Comparison of ENCODE assay signal across 31 cellular contexts in genomic region chr22:36257308-36257707, GRCh38. TPM values are rescaled to one million over a fixed set of nuclear protein-coding genes. Genes with fewer than 3 reads are reported as not detected.
DNase-seq lines count a peak whose midpoint lies in the region; ATAC-seq and TF ChIP-seq lines count a peak whose summit lies in the region.
"Had no signal": no experiment of that assay in that cellular context is flagged by ENCODE, and none has a peak within 500 bp of the region (broad histone marks: within the 10 kb centered on the region; RNA-seq: fewer than 3 reads in every experiment).

No MANE protein-coding gene starts in this region.

- H3K36me3 ChIP-seq in left ventricle myocardium inferior, result peaks cover 9% of the 10 kb centered on the region
- H3K36me3 ChIP-seq in heart left ventricle, result peaks cover 0 to 64% (median 20%) of the 10 kb centered on the region in 9 donors
- peaks cover 0 to 38% (median 14%) of the 10 kb centered on the region in 4 donors for H3K36me3 ChIP-seq in upper lobe of left lung
- H3K36me3 ChIP-seq: BLaER1 treated with 17β-estradiol and CSF1 and Interleukin-3, amounts not matched to agents 10 nM and 100 nM; brain microvascular endothelial cell had no signal

- TF ChIP-seq POLR2A in heart left ventricle (IDR thresholded peaks at IDR 0.05) (no peak), upper lobe of left lung (IDR thresholded peaks at IDR 0.05) (no peak)

- 75 to 90% (median 82%) methylated on average over 3 to 8 of the region's 8 CpGs for WGBS in heart left ventricle, 4 donors
- 83 to 89% methylated on average over 3 to 5 of the region's 8 CpGs for WGBS in upper lobe of left lung, 2 donors

- no peaks in the 10 kb centered on the region for H3K27me3 Mint-ChIP-seq in T-helper 1 cell treated with Interleukin-12 subunit alpha and Interleukin-12 subunit beta and Interleukin-4 antibody, amounts not matched to agents 30 μg/mL and 1 μg/mL, for 36 hours (ENCODE audit: low read depth)
- no peaks in the 10 kb centered on the region for H3K27me3 Mint-ChIP-seq in effector memory CD8-positive, alpha-beta T cell
- H3K27me3 Mint-ChIP-seq: activated naive CD4-positive, alpha-beta T cell treated with anti-CD3 and anti-CD28 coated beads, Interleukin-2, amount 10 ng/mL, durations not matched to agents 7 days and 5 days; T-cell had no signal

- intact Hi-C loops in left ventricle myocardium inferior (cut with micrococcal nuclease) (no loop called here), heart left ventricle (cut with DNase I) (no loop called here)

- ATAC-seq in heart left ventricle (no peak), upper lobe of left lung (ENCODE audit: low FRiP score in 2 of 2) (no peak), GM21619 (IDR thresholded peaks at IDR 0.05; ENCODE audit: unreplicated experiment) (no peak)
- no peak for ATAC-seq in effector memory CD8-positive, alpha-beta T cell (replicated peaks)
- ATAC-seq: K562, mucosa of descending colon, T-cell had no signal

- H3K27me3 ChIP-seq in left ventricle myocardium inferior (ENCODE audit: low read depth) (no peaks in the 10 kb centered on the region), heart left ventricle (no peaks in the 10 kb centered on the region), upper lobe of left lung (no peaks in the 10 kb centered on the region)
- H3K27me3 ChIP-seq: BLaER1 treated with 17β-estradiol and CSF1 and Interleukin-3, amounts not matched to agents 10 nM and 100 nM; brain microvascular endothelial cell; testis had no signal

- TF ChIP-seq EP300 in upper lobe of left lung (IDR thresholded peaks at IDR 0.05), result no peak

- H3K4me1 Mint-ChIP-seq in T-helper 1 cell treated with Interleukin-12 subunit alpha and Interleukin-12 subunit beta and Interleukin-4 antibody, amounts not matched to agents 30 μg/mL and 1 μg/mL, for 36 hours (ENCODE audit: low read depth), result peaks cover 66% of the 10 kb centered on the region
- peaks cover 63 to 69% of the 10 kb centered on the region in 2 donors for H3K4me1 Mint-ChIP-seq in effector memory CD8-positive, alpha-beta T cell (ENCODE audit: low read depth in 2 of 2)

- H3K27ac Mint-ChIP-seq in T-helper 1 cell treated with Interleukin-12 subunit alpha and Interleukin-12 subunit beta and Interleukin-4 antibody, amounts not matched to agents 30 μg/mL and 1 μg/mL, for 36 hours, result peak overlapping the region; percentile 32
- peak overlapping the region; percentile 82 to 83 for H3K27ac Mint-ChIP-seq in effector memory CD8-positive, alpha-beta T cell
- H3K27ac Mint-ChIP-seq: nephron progenitor cell had no signal

- no peak for TF ChIP-seq CTCF in left ventricle myocardium inferior (IDR thresholded peaks at IDR 0.05; ENCODE audit: borderline replicate concordance)
- TF ChIP-seq CTCF in heart left ventricle (IDR thresholded peaks at IDR 0.05), result no peak
- TF ChIP-seq CTCF in upper lobe of left lung (IDR thresholded peaks at IDR 0.05), result no peak

- H3K4me3 ChIP-seq in left ventricle myocardium inferior, result no peak overlapping the region
- no peak overlapping the region for H3K4me3 ChIP-seq in heart left ventricle
- H3K4me3 ChIP-seq in upper lobe of left lung, result no peak overlapping the region
- H3K4me3 ChIP-seq: BLaER1 treated with 17β-estradiol and CSF1 and Interleukin-3, amounts not matched to agents 10 nM and 100 nM; GM23248; K562; mucosa of descending colon; testis had no signal

- H3K4me3 Mint-ChIP-seq in T-helper 1 cell treated with Interleukin-12 subunit alpha and Interleukin-12 subunit beta and Interleukin-4 antibody, amounts not matched to agents 30 μg/mL and 1 μg/mL, for 36 hours, result no peak overlapping the region
- no peak overlapping the region for H3K4me3 Mint-ChIP-seq in effector memory CD8-positive, alpha-beta T cell
- H3K4me3 Mint-ChIP-seq: activated naive CD4-positive, alpha-beta T cell treated with anti-CD3 and anti-CD28 coated beads, Interleukin-2, amount 10 ng/mL, durations not matched to agents 7 days and 5 days; nephron progenitor cell had no signal

- H3K9me3 Mint-ChIP-seq in T-helper 1 cell treated with Interleukin-12 subunit alpha and Interleukin-12 subunit beta and Interleukin-4 antibody, amounts not matched to agents 30 μg/mL and 1 μg/mL, for 36 hours, result no peaks in the 10 kb centered on the region
- H3K9me3 Mint-ChIP-seq in effector memory CD8-positive, alpha-beta T cell, result no peaks in the 10 kb centered on the region
- H3K9me3 Mint-ChIP-seq: activated naive CD4-positive, alpha-beta T cell treated with anti-CD3 and anti-CD28 coated beads, Interleukin-2, amount 10 ng/mL, durations not matched to agents 7 days and 5 days; activated T-helper 1 cell treated with anti-CD3 and anti-CD28 coated beads, Interleukin-12 subunit alpha, Interleukin-12 subunit beta, Interleukin-2, Interleukin-4 antibody, amounts not matched to agents 30 ng/mL and 10 ng/mL and 1 ng/mL, durations not matched to agents 14 hours and 24 hours and 36 hours; nephron progenitor cell; T-cell had no signal

- H3K27ac ChIP-seq in left ventricle myocardium inferior (replicated peaks), result peak overlapping the region; percentile 76
- H3K27ac ChIP-seq in heart left ventricle, result peak overlapping the region in 4 of 12 donors; percentile 23 to 60 (median 40)
- peak overlapping the region in 3 of 4 donors; percentile 50 to 79 (median 68) for H3K27ac ChIP-seq in upper lobe of left lung
- H3K27ac ChIP-seq: 22Rv1; BLaER1 treated with 17β-estradiol and CSF1 and Interleukin-3, amounts not matched to agents 10 nM and 100 nM; brain microvascular endothelial cell; GM23248; RWPE1; testis had no signal

- DNase-seq in T-helper 1 cell (no peak), left ventricle myocardium inferior (no peak), heart left ventricle (no peak), upper lobe of left lung (no peak), NCI-H187 (lab: John Stamatoyannopoulos, UW) (no peak)
- DNase-seq in effector memory CD8-positive, alpha-beta T cell, result no peak
- DNase-seq: amygdala; brain microvascular endothelial cell; Caco-2; GDM1; GM23248; mucosa of descending colon; NCI-H1092 treated with DMSO at 0.1 percent for 48 hours; NCI-H187 treated with DMSO at 0.1 percent for 48 hours; NCI-H2171 treated with DMSO at 0.1 percent for 48 hours; NCI-H510A; nephron progenitor cell; OCI-M1; stimulated activated naive CD4-positive, alpha-beta T cell had no signal

- peaks cover 56% of the 10 kb centered on the region for H3K36me3 Mint-ChIP-seq in T-helper 1 cell treated with Interleukin-12 subunit alpha and Interleukin-12 subunit beta and Interleukin-4 antibody, amounts not matched to agents 30 μg/mL and 1 μg/mL, for 36 hours (ENCODE audit: low read depth)
- H3K36me3 Mint-ChIP-seq in effector memory CD8-positive, alpha-beta T cell (ENCODE audit: insufficient read depth), result peaks cover 38% of the 10 kb centered on the region

- no peaks in the 10 kb centered on the region for H3K9me3 ChIP-seq in left ventricle myocardium inferior (replicated peaks)
- H3K9me3 ChIP-seq in heart left ventricle, result no peaks in the 10 kb centered on the region
- H3K9me3 ChIP-seq in upper lobe of left lung, result no peaks in the 10 kb centered on the region
- H3K9me3 ChIP-seq: BLaER1 treated with 17β-estradiol and CSF1 and Interleukin-3, amounts not matched to agents 10 nM and 100 nM; Caco-2; mucosa of descending colon; testis had no signal

- peaks cover 75% of the 10 kb centered on the region for H3K4me1 ChIP-seq in left ventricle myocardium inferior
- peaks cover 0 to 69% (median 49%) of the 10 kb centered on the region in 12 donors for H3K4me1 ChIP-seq in heart left ventricle
- H3K4me1 ChIP-seq in upper lobe of left lung, result peaks cover 42 to 55% (median 51%) of the 10 kb centered on the region in 4 donors
- H3K4me1 ChIP-seq: Caco-2 had no signal

RNA-seq across cellular contexts. Expression of gene APOL1, which starts 4.4 kb away (rescaled TPM):
- total RNA-seq in left ventricle myocardium inferior (15.2 TPM), heart left ventricle (100 to 1,000 TPM in 1 of 9 donors, 10 to 100 TPM in 8; 10.4 to 132 (median 18.1) TPM), upper lobe of left lung (10 to 100 TPM; 31.9 to 90.5 (median 52.0) TPM)
- polyA plus RNA-seq in heart left ventricle, result 10 to 100 TPM; 13.4 to 18.9 TPM

RNA-seq across cellular contexts. Expression of gene APOL2, which starts 18.0 kb away (rescaled TPM):
- total RNA-seq in left ventricle myocardium inferior (69.6 TPM), heart left ventricle (100 to 1,000 TPM in 1 of 9 donors, 10 to 100 TPM in 8; 26.6 to 213 (median 55.9) TPM), upper lobe of left lung (10 to 100 TPM; 32.8 to 76.5 (median 52.6) TPM)
- 10 to 100 TPM; 37.2 to 44.7 TPM for polyA plus RNA-seq in heart left ventricle

RNA-seq across cellular contexts. Expression of gene APOL4, which starts 55.7 kb away (rescaled TPM):
- total RNA-seq in left ventricle myocardium inferior, result 4.7 TPM
- total RNA-seq in heart left ventricle, result 10 to 100 TPM in 2 of 9 donors, 1 to 10 TPM in 5, not detected in 2; 1.7 to 26.5 (median 5.7) TPM
- polyA plus RNA-seq in heart left ventricle, result 1 to 10 TPM; 2.8 to 3.2 TPM
- 10 to 100 TPM in 3 of 6 donors, 1 to 10 TPM in 3; 5.4 to 24.7 (median 10.2) TPM for total RNA-seq in upper lobe of left lung
- total RNA-seq: Caco-2, chondrocyte, GM23248, osteocyte had no signal
- polyA plus RNA-seq: GM23248 had no signal
